12 cellular contexts compared by ENCODE assay signal in genomic region chr4:2290488-2290887, GRCh38. TPM values are rescaled to one million over a fixed set of nuclear protein-coding genes. Genes with fewer than 3 reads are reported as not detected.
DNase-seq lines count a peak whose midpoint lies in the region; ATAC-seq and TF ChIP-seq lines count a peak whose summit lies in the region.
"Had no signal": no experiment of that assay in that cellular context is flagged by ENCODE, and none has a peak within 500 bp of the region (broad histone marks: within the 10 kb centered on the region; RNA-seq: fewer than 3 reads in every experiment).

No MANE protein-coding gene starts in this region.

- intact Hi-C loops in CD4-positive, alpha-beta T cell (cut with DNase I, micrococcal nuclease) = no loop called here
- intact Hi-C loops in naive thymus-derived CD4-positive, alpha-beta T cell (cut with micrococcal nuclease) = loop anchor here (2.0 kb wide), 2 partner anchors 28 to 48 kb away; partner anchors contain the start of genes HAUS3 (in 1 of the 2), MXD4 (in 1 of the 2) and POLN (in 1 of the 2)

- peaks cover 25 to 37% of the 10 kb centered on the region in 2 donors for H3K4me1 ChIP-seq in naive thymus-derived CD4-positive, alpha-beta T cell (ENCODE audit: control insufficient read depth in 2 of 2, insufficient read depth in 2 of 2, low read length in 2 of 2)
- peaks cover 19% of the 10 kb centered on the region for H3K4me1 ChIP-seq in neural progenitor cell
- H3K4me1 ChIP-seq: tibial artery had no signal

- peak overlapping the region; percentile 90 for H3K4me3 Mint-ChIP-seq in CD4-positive, alpha-beta T cell
- peak overlapping the region; percentile 77 to 82 for H3K4me3 Mint-ChIP-seq in activated T-cell treated with anti-CD3 and anti-CD28 coated beads, Interleukin-2, amount 50 U/mL, for 72 hours
- peak overlapping the region; percentile 77 to 91 (median 86) for H3K4me3 Mint-ChIP-seq in naive thymus-derived CD4-positive, alpha-beta T cell
- no peak overlapping the region for H3K4me3 Mint-ChIP-seq in neural progenitor cell

- no peak for TF ChIP-seq CTCF in CD4-positive, alpha-beta T cell (IDR thresholded peaks at IDR 0.05)
- TF ChIP-seq CTCF in neural progenitor cell (IDR thresholded peaks at IDR 0.05) = no peak

- H3K27me3 ChIP-seq in CD4-positive, alpha-beta T cell (ENCODE audit: control insufficient read depth, insufficient read depth, low read length) = no peaks in the 10 kb centered on the region
- H3K27me3 ChIP-seq in naive thymus-derived CD4-positive, alpha-beta T cell (ENCODE audit: control insufficient read depth in 2 of 2, insufficient read depth in 2 of 2, low read length in 2 of 2) = no peaks in the 10 kb centered on the region
- no peaks in the 10 kb centered on the region for H3K27me3 ChIP-seq in neural progenitor cell
- H3K27me3 ChIP-seq: tibial artery had no signal

- no peaks in the 10 kb centered on the region for H3K79me2 ChIP-seq in neural progenitor cell (ENCODE audit: low read depth)

- H3K9ac ChIP-seq in neural progenitor cell = no peak overlapping the region

- no peak overlapping the region for H2AFZ ChIP-seq in neural progenitor cell (replicated peaks)

- no peaks in the 10 kb centered on the region for H3K36me3 ChIP-seq in naive thymus-derived CD4-positive, alpha-beta T cell (ENCODE audit: control insufficient read depth in 2 of 3, insufficient read depth in 3 of 3, low read length in 3 of 3)
- H3K36me3 ChIP-seq in neural progenitor cell = no peaks in the 10 kb centered on the region
- H3K36me3 ChIP-seq: tibial artery had no signal

- H3K27ac ChIP-seq in CD4-positive, alpha-beta T cell (ENCODE audit: low read depth, low read length) = peak overlapping the region; percentile 91
- H3K27ac ChIP-seq in naive thymus-derived CD4-positive, alpha-beta T cell (ENCODE audit: low read depth, low read length) = peak overlapping the region; percentile 81
- H3K27ac ChIP-seq in neural progenitor cell = no peak overlapping the region
- H3K27ac ChIP-seq: 22Rv1, tibial artery had no signal

- ATAC-seq in CD4-positive, alpha-beta T cell (ENCODE audit: poor library complexity) = no peak
- ATAC-seq in activated T-cell treated with anti-CD3 and anti-CD28 coated beads, Interleukin-2, amount 50 U/mL, for 72 hours (replicated peaks in 1 of 2) = peak; percentile 8 to 14
- ATAC-seq in naive thymus-derived CD4-positive, alpha-beta T cell = no peak

- H3K27ac Mint-ChIP-seq in CD4-positive, alpha-beta T cell = peak overlapping the region; percentile 100
- H3K27ac Mint-ChIP-seq in activated T-cell treated with anti-CD3 and anti-CD28 coated beads, Interleukin-2, amount 50 U/mL, for 72 hours = no peak overlapping the region
- peak overlapping the region; percentile 84 to 99 (median 99) for H3K27ac Mint-ChIP-seq in naive thymus-derived CD4-positive, alpha-beta T cell
- no peak overlapping the region for H3K27ac Mint-ChIP-seq in neural progenitor cell

- no peaks in the 10 kb centered on the region for H3K9me3 ChIP-seq in CD4-positive, alpha-beta T cell (ENCODE audit: control insufficient read depth, low read length)
- no peaks in the 10 kb centered on the region for H3K9me3 ChIP-seq in naive thymus-derived CD4-positive, alpha-beta T cell (ENCODE audit: control insufficient read depth in 2 of 3, low read length in 3 of 3)
- H3K9me3 ChIP-seq in neural progenitor cell (ENCODE audit: low read depth) = no peaks in the 10 kb centered on the region
- H3K9me3 ChIP-seq: tibial artery had no signal

- peaks cover 50% of the 10 kb centered on the region for H3K4me1 Mint-ChIP-seq in CD4-positive, alpha-beta T cell (ENCODE audit: low read depth)
- peaks cover 23% of the 10 kb centered on the region for H3K4me1 Mint-ChIP-seq in activated T-cell treated with anti-CD3 and anti-CD28 coated beads, Interleukin-2, amount 50 U/mL, for 72 hours (ENCODE audit: low read depth)
- peaks cover 11 to 70% (median 38%) of the 10 kb centered on the region in 7 donors for H3K4me1 Mint-ChIP-seq in naive thymus-derived CD4-positive, alpha-beta T cell
- H3K4me1 Mint-ChIP-seq in neural progenitor cell = peaks cover 20% of the 10 kb centered on the region

- DNase-seq in NCI-H1417 (lab: John Stamatoyannopoulos, UW) (peak in 2 of 3 experiments; percentile 19 to 20), NCI-H1417 treated with DMSO at 0.1 percent for 48 hours (lab: John Stamatoyannopoulos, UW) (no peak), occipital lobe (lab: John Stamatoyannopoulos, UW) (no peak), NCI-H1694 treated with DMSO at 0.1 percent for 48 hours (lab: John Stamatoyannopoulos, UW) (no peak), neural progenitor cell (ENCODE audit: low spot score) (no peak)
- no peak for DNase-seq in CD4-positive, alpha-beta T cell
- DNase-seq in activated T-cell treated with anti-CD3 and anti-CD28 coated beads, Interleukin-2, amount 50 U/mL, for 72 hours = no peak
- no peak for DNase-seq in naive thymus-derived CD4-positive, alpha-beta T cell
- DNase-seq: NCI-H446 had no signal

- no peaks in the 10 kb centered on the region for H3F3A ChIP-seq in neural progenitor cell (ENCODE audit: low read depth)

- no peaks in the 10 kb centered on the region for H3K27me3 Mint-ChIP-seq in CD4-positive, alpha-beta T cell
- no peaks in the 10 kb centered on the region for H3K27me3 Mint-ChIP-seq in activated T-cell treated with anti-CD3 and anti-CD28 coated beads, Interleukin-2, amount 50 U/mL, for 72 hours (ENCODE audit: low read depth)
- peaks cover 0 to 5% (median 0%) of the 10 kb centered on the region in 5 donors for H3K27me3 Mint-ChIP-seq in naive thymus-derived CD4-positive, alpha-beta T cell
- H3K27me3 Mint-ChIP-seq in neural progenitor cell (ENCODE audit: insufficient read depth, low read depth) = peaks cover 5% of the 10 kb centered on the region

- CTCF ChIA-PET in CD4-positive, alpha-beta T cell (lab: Charles Lee) = interaction anchor here (0.6 to 2.0 kb wide), 5 partner anchors 9 to 151 kb away, joined by 3 to 10 read pairs (median 7); partner anchors contain the start of genes CFAP99 and ZFYVE28
- CTCF ChIA-PET in naive thymus-derived CD4-positive, alpha-beta T cell (lab: Charles Lee) = interaction anchor here (1.3 kb wide), 3 partner anchors 9 to 128 kb away, joined by 5 to 6 read pairs (median 5); partner anchors contain the start of genes CFAP99 and ZFYVE28

- H3K4me3 ChIP-seq in naive thymus-derived CD4-positive, alpha-beta T cell (ENCODE audit: low read length) = no peak overlapping the region
- no peak overlapping the region for H3K4me3 ChIP-seq in neural progenitor cell
- H3K4me3 ChIP-seq: skin epidermis, tibial artery had no signal

- H3K9me3 Mint-ChIP-seq in CD4-positive, alpha-beta T cell = no peaks in the 10 kb centered on the region
- peaks cover 0 to 2% of the 10 kb centered on the region in 2 donors for H3K9me3 Mint-ChIP-seq in activated T-cell treated with anti-CD3 and anti-CD28 coated beads, Interleukin-2, amount 50 U/mL, for 72 hours
- H3K9me3 Mint-ChIP-seq in naive thymus-derived CD4-positive, alpha-beta T cell = peaks cover 0 to 16% (median 2%) of the 10 kb centered on the region in 11 donors
- H3K9me3 Mint-ChIP-seq in neural progenitor cell = no peaks in the 10 kb centered on the region

- POLR2A ChIA-PET in CD4-positive, alpha-beta T cell (lab: Charles Lee) = interaction anchor here (0.5 to 3.0 kb wide), 11 partner anchors 8 to 179 kb away, joined by 3 to 51 read pairs (median 5); partner anchors contain the start of genes CFAP99, MXD4, RNF4 and ZFYVE28
- POLR2A ChIA-PET in naive thymus-derived CD4-positive, alpha-beta T cell (lab: Charles Lee) = interaction anchor here (0.6 to 2.2 kb wide), 9 partner anchors 8 to 245 kb away, joined by 3 to 22 read pairs (median 4); partner anchors contain the start of genes HAUS3, MXD4, POLN and RNF4

- H3K36me3 Mint-ChIP-seq in CD4-positive, alpha-beta T cell (ENCODE audit: low read depth) = peaks cover 11% of the 10 kb centered on the region
- H3K36me3 Mint-ChIP-seq in activated T-cell treated with anti-CD3 and anti-CD28 coated beads, Interleukin-2, amount 50 U/mL, for 72 hours (ENCODE audit: insufficient read depth in 2 of 2) = peaks cover 3 to 5% of the 10 kb centered on the region in 2 donors
- H3K36me3 Mint-ChIP-seq in naive thymus-derived CD4-positive, alpha-beta T cell = peaks cover 0 to 4% (median 0%) of the 10 kb centered on the region in 5 donors
- H3K36me3 Mint-ChIP-seq in neural progenitor cell = no peaks in the 10 kb centered on the region

- H4K20me1 ChIP-seq in neural progenitor cell (ENCODE audit: low read depth) = no peaks in the 10 kb centered on the region

- no peak overlapping the region for H3K4me2 ChIP-seq in neural progenitor cell

RNA-seq across cellular contexts. Expression of gene MXD4, which starts 28.6 kb away (rescaled TPM):
- 100 to 1,000 TPM; 140 to 147 TPM for total RNA-seq in CD4-positive, alpha-beta T cell
- 10 to 100 TPM; 10.1 to 11.3 TPM for total RNA-seq in activated T-cell treated with anti-CD3 and anti-CD28 coated beads, Interleukin-2, amount 50 U/mL, for 72 hours
- total RNA-seq in naive thymus-derived CD4-positive, alpha-beta T cell = 100 to 1,000 TPM in 1 of 5 experiments, 10 to 100 TPM in 4; 25.6 to 106 (median 46.0) TPM
- 10 to 100 TPM; 18.9 to 25.4 TPM for polyA plus RNA-seq in naive thymus-derived CD4-positive, alpha-beta T cell
- total RNA-seq in occipital lobe (19.7 TPM), neural progenitor cell (ENCODE audit: low replicate concordance) (22.7 and 58.8 TPM in 2 replicates)

RNA-seq across cellular contexts. Expression of gene HAUS3, which starts 48.6 kb away (rescaled TPM):
- 100 to 1,000 TPM; 143 to 148 TPM for total RNA-seq in CD4-positive, alpha-beta T cell
- 10 to 100 TPM; 21.0 to 21.7 TPM for total RNA-seq in activated T-cell treated with anti-CD3 and anti-CD28 coated beads, Interleukin-2, amount 50 U/mL, for 72 hours
- total RNA-seq in naive thymus-derived CD4-positive, alpha-beta T cell = 10 to 100 TPM; 24.4 to 88.2 (median 34.1) TPM
- polyA plus RNA-seq in naive thymus-derived CD4-positive, alpha-beta T cell = 10 to 100 TPM; 18.5 to 25.9 TPM
- total RNA-seq in occipital lobe (37.4 TPM), neural progenitor cell (ENCODE audit: low replicate concordance) (24.4 and 25.0 TPM in 2 replicates)

RNA-seq across cellular contexts. Expression of gene POLN, which starts 48.6 kb away (rescaled TPM):
- total RNA-seq in CD4-positive, alpha-beta T cell = 1 to 10 TPM; 2.1 to 2.3 TPM
- total RNA-seq in activated T-cell treated with anti-CD3 and anti-CD28 coated beads, Interleukin-2, amount 50 U/mL, for 72 hours = 1 to 10 TPM; 4.6 TPM
- total RNA-seq in naive thymus-derived CD4-positive, alpha-beta T cell = 1 to 10 TPM; 2.4 to 5.4 (median 3.2) TPM
- under 1 TPM; 0.17 to 0.95 TPM for polyA plus RNA-seq in naive thymus-derived CD4-positive, alpha-beta T cell
- total RNA-seq in occipital lobe = 7.8 TPM
- 1.5 and 1.7 TPM in 2 replicates for total RNA-seq in neural progenitor cell (ENCODE audit: low replicate concordance)

Comparison
In these comparisons a context has a peak if more than half of its experiments do, and no peak if none do; other contexts are left out.
1. DNase-seq: peak in NCI-H1417 (2 of 3); none in NCI-H1417 treated with DMSO at 0.1 percent for 48 hours (single experiment), CD4-positive, alpha-beta T cell (0 of 10), activated T-cell treated with anti-CD3 and anti-CD28 coated beads, Interleukin-2, amount 50 U/mL, for 72 hours (0 of 2), naive thymus-derived CD4-positive, alpha-beta T cell (0 of 9), occipital lobe (single experiment), NCI-H1694 treated with DMSO at 0.1 percent for 48 hours (single experiment) and neural progenitor cell (single experiment).
2. ATAC-seq: peak in activated T-cell treated with anti-CD3 and anti-CD28 coated beads, Interleukin-2, amount 50 U/mL, for 72 hours (2 of 2); none in CD4-positive, alpha-beta T cell (single experiment) and naive thymus-derived CD4-positive, alpha-beta T cell (single experiment).
3. H3K27ac Mint-ChIP-seq: peak in CD4-positive, alpha-beta T cell (single experiment) and naive thymus-derived CD4-positive, alpha-beta T cell (9 of 9); none in activated T-cell treated with anti-CD3 and anti-CD28 coated beads, Interleukin-2, amount 50 U/mL, for 72 hours (single experiment) and neural progenitor cell (single experiment).
4. intact Hi-C loops: an anchor here in naive thymus-derived CD4-positive, alpha-beta T cell (2.0 kb wide); none called in CD4-positive, alpha-beta T cell.